20 cellular contexts compared by ENCODE assay signal in genomic region chr2:96877513-96878159, GRCh38.
"Had no signal": no experiment of that assay in that cellular context is flagged by ENCODE, and none has a peak within 500 bp of the region (broad histone marks: within the 10 kb centered on the region; RNA-seq: fewer than 3 reads in every experiment).

No MANE protein-coding gene starts in this region.

- H3K36me3 Mint-ChIP-seq: activated naive CD8-positive, alpha-beta T cell treated with anti-CD3 and anti-CD28 coated beads, Interleukin-2, amount 10 ng/mL, durations not matched to agents 7 days and 5 days; natural killer cell had no signal

- FAIRE-seq: keratinocyte, small intestine had no signal

- H3K27me3 Mint-ChIP-seq: central memory CD8-positive, alpha-beta T cell had no signal

- H3K36me3 ChIP-seq: brain microvascular endothelial cell, esophagus squamous epithelium, left lung, thoracic aorta had no signal

- H3K4me3 Mint-ChIP-seq: activated B cell treated with CpG ODN at 0.5 μM for 24 hours; activated naive CD8-positive, alpha-beta T cell treated with anti-CD3 and anti-CD28 coated beads, Interleukin-2, amount 10 ng/mL, durations not matched to agents 7 days and 5 days; central memory CD8-positive, alpha-beta T cell; natural killer cell; T-helper 2 cell treated with Interferon-gamma antibody and Interleukin-4, amounts not matched to agents 5 μg/mL and 100 μg/mL, for 36 hours had no signal

- H3K9me3 ChIP-seq: esophagus squamous epithelium, left lung, mucosa of descending colon, thoracic aorta had no signal

- H3K27me3 ChIP-seq: brain microvascular endothelial cell, esophagus squamous epithelium, hepatocyte had no signal

- H3K79me2 ChIP-seq: hepatocyte had no signal

- H3K4me3 ChIP-seq: coronary artery, esophagus squamous epithelium, hepatocyte, left lung, mucosa of descending colon, thoracic aorta had no signal

- H3K9me3 Mint-ChIP-seq: activated B cell treated with CpG ODN at 0.5 μM for 24 hours; activated naive CD8-positive, alpha-beta T cell treated with anti-CD3 and anti-CD28 coated beads, Interleukin-2, amount 10 ng/mL, durations not matched to agents 7 days and 5 days; central memory CD8-positive, alpha-beta T cell; natural killer cell; T-helper 2 cell treated with Interferon-gamma antibody and Interleukin-4, amounts not matched to agents 5 μg/mL and 100 μg/mL, for 36 hours had no signal

- H3K27ac Mint-ChIP-seq: activated B cell treated with CpG ODN at 0.5 μM for 24 hours; activated naive CD8-positive, alpha-beta T cell treated with anti-CD3 and anti-CD28 coated beads, Interleukin-2, amount 10 ng/mL, durations not matched to agents 7 days and 5 days; T-helper 2 cell treated with Interferon-gamma antibody and Interleukin-4, amounts not matched to agents 5 μg/mL and 100 μg/mL, for 36 hours had no signal

- H3K27ac ChIP-seq: brain microvascular endothelial cell, coronary artery, esophagus squamous epithelium, hepatocyte, left lung, thoracic aorta had no signal

- H3K4me2 ChIP-seq: hepatocyte had no signal

- DNase-seq: activated B cell treated with CpG ODN at 0.5 μM for 24 hours; activated CD4-positive, alpha-beta T cell treated with anti-CD3 and anti-CD28 coated beads for 48 hours; activated CD8-positive, alpha-beta memory T cell treated with anti-CD3 and anti-CD28 coated beads for 24 hours; activated gamma-delta T cell treated with Interleukin-2 at 50 U/mL for 16 hours; activated naive CD8-positive, alpha-beta T cell treated with anti-CD3 and anti-CD28 coated beads, Interleukin-2, amount 10 ng/mL, durations not matched to agents 7 days and 5 days; brain microvascular endothelial cell; effector CD4-positive, alpha-beta T cell; esophagus squamous epithelium; left lung; mammary epithelial cell; mucosa of descending colon; natural killer cell; occipital lobe; small intestine had no signal

- H2AFZ ChIP-seq: hepatocyte had no signal
